ENCODE assay signal across 19 cellular contexts in the genomic region with DNA sequence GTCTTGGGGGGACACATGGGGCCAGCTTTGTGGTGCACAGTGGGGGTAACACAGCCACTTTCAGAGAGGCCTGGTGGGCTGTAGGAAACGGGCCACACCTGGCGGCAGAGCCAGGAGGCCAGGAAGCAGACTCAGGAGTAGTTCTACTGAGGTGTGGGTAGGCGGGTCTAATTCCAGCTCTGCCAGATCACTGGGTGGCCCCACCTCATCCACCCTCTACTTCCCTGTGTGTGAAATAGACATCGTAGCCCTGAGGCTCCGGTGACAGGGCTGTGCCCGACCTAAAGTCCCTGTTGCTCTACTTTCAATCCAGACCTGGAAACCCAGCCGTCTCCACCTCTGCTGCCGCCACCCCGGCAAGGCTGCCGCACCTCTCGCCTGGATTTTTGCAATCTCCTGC. TPM values are rescaled to one million over a fixed set of nuclear protein-coding genes. Genes with fewer than 3 reads are reported as not detected.
"Had no signal": no experiment of that assay in that cellular context is flagged by ENCODE, and none has a peak within 500 bp of the region (broad histone marks: within the 10 kb centered on the region; RNA-seq: fewer than 3 reads in every experiment).

No MANE protein-coding gene starts in this region.

- H3K27ac Mint-ChIP-seq: activated naive CD4-positive, alpha-beta T cell treated with anti-CD3 and anti-CD28 coated beads, Interleukin-2, amount 50 U/mL, for 72 hours; stimulated activated naive B cell treated with anti-CD40 and anti-IgM and Interleukin-4, amounts not matched to agents 10 μg/mL and 1 μg/mL and 100 μg/mL, for 72 hours; T-helper 17 cell had no signal

- H3K27ac ChIP-seq: brain microvascular endothelial cell, gastrocnemius medialis, upper lobe of right lung had no signal

- H3K36me3 ChIP-seq: brain microvascular endothelial cell, gastrocnemius medialis, upper lobe of right lung had no signal

- H3K4me3 Mint-ChIP-seq: activated T-cell treated with anti-CD3 and anti-CD28 coated beads, Interleukin-2, amount 50 U/mL, for 4 hours; stimulated activated naive B cell treated with anti-CD40 and anti-IgM and Interleukin-4, amounts not matched to agents 10 μg/mL and 1 μg/mL and 100 μg/mL, for 72 hours; T-helper 17 cell had no signal

- FAIRE-seq: endometrium, kidney, TTC549 had no signal

- H3K9me3 Mint-ChIP-seq: activated T-cell treated with anti-CD3 and anti-CD28 coated beads, Interleukin-2, amount 50 U/mL, for 4 hours had no signal

- DNase-seq: activated CD4-positive, alpha-beta T cell treated with anti-CD3 and anti-CD28 coated beads, Interleukin-2, amount 50 U/mL, for 4 hours; activated effector memory CD4-positive, alpha-beta T cell treated with anti-CD3 and anti-CD28 coated beads, Interleukin-2, amount 50 U/mL, for 16 hours; activated T-cell treated with anti-CD3 and anti-CD28 coated beads, Interleukin-2, amount 50 U/mL, for 4 hours; brain microvascular endothelial cell; gastrocnemius medialis; kidney; left ventricle myocardium superior; mesendoderm; retina; stimulated activated naive B cell treated with anti-CD40 and anti-IgM and Interleukin-4, amounts not matched to agents 10 μg/mL and 1 μg/mL and 100 μg/mL, for 72 hours; substantia nigra; T-helper 17 cell; upper lobe of right lung had no signal

- H3K4me3 ChIP-seq: gastrocnemius medialis, smooth muscle cell, upper lobe of right lung had no signal

- H3K9me3 ChIP-seq: gastrocnemius medialis, upper lobe of right lung had no signal

- ATAC-seq: activated CD4-positive, CD25-positive, alpha-beta regulatory T cell treated with anti-CD3 and anti-CD28 coated beads, Interleukin-2, amount 50 U/mL, for 24 hours; activated naive CD4-positive, alpha-beta T cell treated with anti-CD3 and anti-CD28 coated beads, Interleukin-2, amount 50 U/mL, for 72 hours; activated T-cell treated with anti-CD3 and anti-CD28 coated beads, Interleukin-2, amount 50 U/mL, for 4 hours; gastrocnemius medialis; left ventricle myocardium superior; stimulated activated naive B cell treated with anti-CD40 and anti-IgM and Interleukin-4, amounts not matched to agents 10 μg/mL and 1 μg/mL and 100 μg/mL, for 72 hours; T-helper 17 cell; upper lobe of right lung had no signal

- H3K27me3 Mint-ChIP-seq: T-helper 17 cell had no signal

- H3K4me2 ChIP-seq: smooth muscle cell had no signal

RNA-seq across cellular contexts. Expression of a gene that starts 4.0 kb away (rescaled TPM):
- total RNA-seq: upper lobe of right lung had no signal
- polyA plus RNA-seq: fibroblast of lung had no signal
